Comparison of ENCODE assay signal across 8 cellular contexts in genomic region chr1:11012260-11013159, GRCh38. TPM values are rescaled to one million over a fixed set of nuclear protein-coding genes. Genes with fewer than 3 reads are reported as not detected.
DNase-seq lines count a peak whose midpoint lies in the region; ATAC-seq, FAIRE-seq and TF ChIP-seq lines count a peak whose summit lies in the region.

Gene TARDBP, plus strand, starts transcription at chr1:11012654. Its CDS starts 1,074 bp downstream, at chr1:11013728.

- H3K4me3 ChIP-seq in DOHH2 (ENCODE audit: low read length) (peak within 1 kb of the TSS; percentile 93), GM23248 (peak within 1 kb of the TSS; percentile 91), Karpas-422 (ENCODE audit: low read length) (peak within 1 kb of the TSS; percentile 77)
- peak within 1 kb of the TSS; percentile 74 for H3K4me3 ChIP-seq in naive thymus-derived CD4-positive, alpha-beta T cell (ENCODE audit: low read length)

- CTCF ChIA-PET in naive thymus-derived CD4-positive, alpha-beta T cell (lab: Charles Lee): interaction anchor here (0.9 to 1.1 kb wide), 3 partner anchors 18 to 517 kb away, joined by 3 to 4 read pairs (median 3); no protein-coding TSS in a partner anchor

- 0 to 2% methylated on average over 70 to 71 of the region's 94 CpGs for WGBS in GM23248 (ENCODE audit: low coverage in 1 of 2, low lambda C conversion rate in 2 of 2, missing lambda C conversion rate in 2 of 2), 2 experiments

- H3F3A ChIP-seq in DOHH2 (ENCODE audit: control insufficient read depth, insufficient read depth): peaks cover 4% of the 10 kb centered on the region
- H3F3A ChIP-seq in GM23248 (ENCODE audit: insufficient read depth): peaks cover 23% of the 10 kb centered on the region; the same call in 1 of the 2 replicates

- intact Hi-C loops in activated T-helper 1 cell treated with anti-CD3 and anti-CD28 coated beads, Interleukin-12 subunit alpha, Interleukin-12 subunit beta, Interleukin-2, Interleukin-4 antibody, amounts not matched to agents 30 ng/mL and 10 ng/mL and 1 ng/mL, durations not matched to agents 14 hours and 24 hours and 36 hours (cut with micrococcal nuclease): loop anchor here (1.0 kb wide), 5 partner anchors 48 to 518 kb away; partner anchors contain the start of genes EXOSC10, SRM and UBIAD1
- intact Hi-C loops in naive thymus-derived CD4-positive, alpha-beta T cell (cut with micrococcal nuclease): loop anchor here (1.0 to 10.0 kb wide), 11 partner anchors 48 to 1100 kb away; partner anchors contain the start of genes CTNNBIP1 (in 2 of the 2), DFFA (in 2 of the 2), EXOSC10 (in 2 of the 2) and SRM (in 2 of the 2)

- peak within 1 kb of the TSS; percentile 98 for H3K9ac ChIP-seq in GM23248
- peak within 1 kb of the TSS; percentile 93 for H3K9ac ChIP-seq in Karpas-422 (ENCODE audit: low read length)

- DNase-seq in GM23248 (peak; percentile 95), Karpas-422 (peak; percentile 96), RCC 7860 (ENCODE audit: low spot score) (peak; percentile 80), fibroblast of gingiva (ENCODE audit: low read depth) (peak; percentile 87)
- peak; percentile 88 for DNase-seq in activated T-helper 1 cell treated with anti-CD3 and anti-CD28 coated beads, Interleukin-12 subunit alpha, Interleukin-12 subunit beta, Interleukin-2, Interleukin-4 antibody, amounts not matched to agents 30 ng/mL and 10 ng/mL and 1 ng/mL, durations not matched to agents 14 hours and 24 hours and 36 hours (ENCODE audit: low spot score)
- peak; percentile 88 to 95 (median 93) for DNase-seq in naive thymus-derived CD4-positive, alpha-beta T cell

- H3K27ac Mint-ChIP-seq in activated T-helper 1 cell treated with anti-CD3 and anti-CD28 coated beads, Interleukin-12 subunit alpha, Interleukin-12 subunit beta, Interleukin-2, Interleukin-4 antibody, amounts not matched to agents 30 ng/mL and 10 ng/mL and 1 ng/mL, durations not matched to agents 14 hours and 24 hours and 36 hours: peak within 1 kb of the TSS; percentile 98
- H3K27ac Mint-ChIP-seq in naive thymus-derived CD4-positive, alpha-beta T cell: peak within 1 kb of the TSS; percentile 95 to 98 (median 98)
- H3K27ac Mint-ChIP-seq in stimulated activated memory B cell treated with anti-CD40 and anti-IgM and Interleukin-4, amounts not matched to agents 10 μg/mL and 1 μg/mL and 100 μg/mL, for 72 hours: peak within 1 kb of the TSS; percentile 100

- H3K9me2 ChIP-seq in DOHH2 (replicated peaks; ENCODE audit: control insufficient read depth, low read length) (no peaks in the 10 kb centered on the region), GM23248 (ENCODE audit: insufficient read depth) (no peaks in the 10 kb centered on the region), Karpas-422 (replicated peaks; ENCODE audit: insufficient read depth, low read length) (no peaks in the 10 kb centered on the region)

- H3K36me3 Mint-ChIP-seq in activated T-helper 1 cell treated with anti-CD3 and anti-CD28 coated beads, Interleukin-12 subunit alpha, Interleukin-12 subunit beta, Interleukin-2, Interleukin-4 antibody, amounts not matched to agents 30 ng/mL and 10 ng/mL and 1 ng/mL, durations not matched to agents 14 hours and 24 hours and 36 hours (ENCODE audit: low read depth): peaks cover 28% of the 10 kb centered on the region
- peaks cover 0 to 22% (median 15%) of the 10 kb centered on the region in 5 donors for H3K36me3 Mint-ChIP-seq in naive thymus-derived CD4-positive, alpha-beta T cell
- H3K36me3 Mint-ChIP-seq in stimulated activated memory B cell treated with anti-CD40 and anti-IgM and Interleukin-4, amounts not matched to agents 10 μg/mL and 1 μg/mL and 100 μg/mL, for 72 hours: peaks cover 24% of the 10 kb centered on the region

- TF ChIP-seq CTCF in DOHH2 (IDR thresholded peaks at IDR 0.05; ENCODE audit: low read depth, low read length, poor library complexity, severe bottlenecking): no peak

- H3K4me1 ChIP-seq in DOHH2 (ENCODE audit: control insufficient read depth, low read length) (peaks cover 23% of the 10 kb centered on the region), GM23248 (ENCODE audit: insufficient read depth) (peaks cover 15% of the 10 kb centered on the region), Karpas-422 (ENCODE audit: low read length) (peaks cover 18% of the 10 kb centered on the region)
- H3K4me1 ChIP-seq in naive thymus-derived CD4-positive, alpha-beta T cell (ENCODE audit: control insufficient read depth in 2 of 2, insufficient read depth in 2 of 2, low read length in 2 of 2): peaks cover 19 to 24% of the 10 kb centered on the region in 2 donors

- peak within 1 kb of the TSS; percentile 91 for H2AFZ ChIP-seq in GM23248
- H2AFZ ChIP-seq in Karpas-422 (ENCODE audit: low read length): peak within 1 kb of the TSS; percentile 93

- in situ Hi-C loops in GM23248 (cut with MboI): no loop called here

- H3K4me1 Mint-ChIP-seq in activated T-helper 1 cell treated with anti-CD3 and anti-CD28 coated beads, Interleukin-12 subunit alpha, Interleukin-12 subunit beta, Interleukin-2, Interleukin-4 antibody, amounts not matched to agents 30 ng/mL and 10 ng/mL and 1 ng/mL, durations not matched to agents 14 hours and 24 hours and 36 hours (ENCODE audit: low read depth): peaks cover 18% of the 10 kb centered on the region
- peaks cover 15 to 36% (median 26%) of the 10 kb centered on the region in 7 donors for H3K4me1 Mint-ChIP-seq in naive thymus-derived CD4-positive, alpha-beta T cell
- H3K4me1 Mint-ChIP-seq in stimulated activated memory B cell treated with anti-CD40 and anti-IgM and Interleukin-4, amounts not matched to agents 10 μg/mL and 1 μg/mL and 100 μg/mL, for 72 hours: peaks cover 23% of the 10 kb centered on the region

- peak within 1 kb of the TSS; percentile 62 for H3K27ac ChIP-seq in DOHH2 (ENCODE audit: low read depth, low read length)
- peak within 1 kb of the TSS; percentile 92 for H3K27ac ChIP-seq in GM23248
- H3K27ac ChIP-seq in Karpas-422 (ENCODE audit: low read length): peak within 1 kb of the TSS; percentile 74
- peak within 1 kb of the TSS; percentile 94 for H3K27ac ChIP-seq in naive thymus-derived CD4-positive, alpha-beta T cell (ENCODE audit: low read depth, low read length)

- peak; percentile 95 for ATAC-seq in naive thymus-derived CD4-positive, alpha-beta T cell
- ATAC-seq in stimulated activated memory B cell treated with anti-CD40 and anti-IgM and Interleukin-4, amounts not matched to agents 10 μg/mL and 1 μg/mL and 100 μg/mL, for 72 hours: peak; percentile 95

- H4K20me1 ChIP-seq in DOHH2 (ENCODE audit: control insufficient read depth, insufficient read depth, low read depth, low read length) (peaks cover 28% of the 10 kb centered on the region), GM23248 (ENCODE audit: insufficient read depth) (peaks cover 26% of the 10 kb centered on the region), Karpas-422 (ENCODE audit: insufficient read depth, low read depth, low read length) (peaks cover 34% of the 10 kb centered on the region)

- no peak for FAIRE-seq in RCC 7860 (lab: Jason Lieb, UNC)

- peaks cover 46% of the 10 kb centered on the region for H3K36me3 ChIP-seq in DOHH2 (ENCODE audit: control insufficient read depth, low read length)
- peaks cover 36% of the 10 kb centered on the region for H3K36me3 ChIP-seq in GM23248 (ENCODE audit: low read depth)
- H3K36me3 ChIP-seq in Karpas-422 (ENCODE audit: insufficient read depth, low read length): peaks cover 34% of the 10 kb centered on the region
- H3K36me3 ChIP-seq in naive thymus-derived CD4-positive, alpha-beta T cell (ENCODE audit: control insufficient read depth in 2 of 3, insufficient read depth in 3 of 3, low read length in 3 of 3): peaks cover 16 to 42% (median 16%) of the 10 kb centered on the region in 3 experiments

- H3K4me2 ChIP-seq in DOHH2 (ENCODE audit: low read length) (peak within 1 kb of the TSS; percentile 75), GM23248 (ENCODE audit: unreplicated experiment) (peak within 1 kb of the TSS; percentile 94), Karpas-422 (ENCODE audit: low read depth, low read length, poor library complexity, severe bottlenecking) (peak within 1 kb of the TSS; percentile 97)

- H3K9me3 ChIP-seq in DOHH2 (ENCODE audit: control insufficient read depth, insufficient read depth, low read length) (no peaks in the 10 kb centered on the region), GM23248 (ENCODE audit: low read depth) (no peaks in the 10 kb centered on the region), Karpas-422 (ENCODE audit: low read length) (no peaks in the 10 kb centered on the region)
- H3K9me3 ChIP-seq in naive thymus-derived CD4-positive, alpha-beta T cell (ENCODE audit: control insufficient read depth in 2 of 3, low read length in 3 of 3): no peaks in the 10 kb centered on the region

- POLR2A ChIA-PET in naive thymus-derived CD4-positive, alpha-beta T cell (lab: Charles Lee): interaction anchor here (0.9 to 1.6 kb wide), 13 partner anchors 25 to 1114 kb away, joined by 3 to 12 read pairs (median 4); partner anchors contain the start of genes EXOSC10, MTOR and SRM

- no peaks in the 10 kb centered on the region for H3K27me3 Mint-ChIP-seq in activated T-helper 1 cell treated with anti-CD3 and anti-CD28 coated beads, Interleukin-12 subunit alpha, Interleukin-12 subunit beta, Interleukin-2, Interleukin-4 antibody, amounts not matched to agents 30 ng/mL and 10 ng/mL and 1 ng/mL, durations not matched to agents 14 hours and 24 hours and 36 hours (ENCODE audit: insufficient read depth)
- no peaks in the 10 kb centered on the region for H3K27me3 Mint-ChIP-seq in naive thymus-derived CD4-positive, alpha-beta T cell
- H3K27me3 Mint-ChIP-seq in stimulated activated memory B cell treated with anti-CD40 and anti-IgM and Interleukin-4, amounts not matched to agents 10 μg/mL and 1 μg/mL and 100 μg/mL, for 72 hours: no peaks in the 10 kb centered on the region

- H3K79me2 ChIP-seq in DOHH2 (ENCODE audit: control insufficient read depth, low read length): peaks cover 48% of the 10 kb centered on the region
- peaks cover 50% of the 10 kb centered on the region for H3K79me2 ChIP-seq in GM23248 (ENCODE audit: insufficient read depth)
- peaks cover 38% of the 10 kb centered on the region for H3K79me2 ChIP-seq in Karpas-422 (ENCODE audit: low read length)

- H3K27me3 ChIP-seq in DOHH2 (ENCODE audit: control insufficient read depth, low read length) (no peaks in the 10 kb centered on the region), GM23248 (replicated peaks; ENCODE audit: insufficient read depth) (no peaks in the 10 kb centered on the region), Karpas-422 (ENCODE audit: low read length) (no peaks in the 10 kb centered on the region)
- no peaks in the 10 kb centered on the region for H3K27me3 ChIP-seq in naive thymus-derived CD4-positive, alpha-beta T cell (ENCODE audit: control insufficient read depth in 2 of 2, insufficient read depth in 2 of 2, low read length in 2 of 2)

- peak within 1 kb of the TSS; percentile 94 for H3K4me3 Mint-ChIP-seq in activated T-helper 1 cell treated with anti-CD3 and anti-CD28 coated beads, Interleukin-12 subunit alpha, Interleukin-12 subunit beta, Interleukin-2, Interleukin-4 antibody, amounts not matched to agents 30 ng/mL and 10 ng/mL and 1 ng/mL, durations not matched to agents 14 hours and 24 hours and 36 hours
- H3K4me3 Mint-ChIP-seq in naive thymus-derived CD4-positive, alpha-beta T cell: peak within 1 kb of the TSS; percentile 86 to 96 (median 93)
- peak within 1 kb of the TSS; percentile 93 for H3K4me3 Mint-ChIP-seq in stimulated activated memory B cell treated with anti-CD40 and anti-IgM and Interleukin-4, amounts not matched to agents 10 μg/mL and 1 μg/mL and 100 μg/mL, for 72 hours

- H3K9me3 Mint-ChIP-seq in activated T-helper 1 cell treated with anti-CD3 and anti-CD28 coated beads, Interleukin-12 subunit alpha, Interleukin-12 subunit beta, Interleukin-2, Interleukin-4 antibody, amounts not matched to agents 30 ng/mL and 10 ng/mL and 1 ng/mL, durations not matched to agents 14 hours and 24 hours and 36 hours: no peaks in the 10 kb centered on the region
- no peaks in the 10 kb centered on the region for H3K9me3 Mint-ChIP-seq in naive thymus-derived CD4-positive, alpha-beta T cell
- H3K9me3 Mint-ChIP-seq in stimulated activated memory B cell treated with anti-CD40 and anti-IgM and Interleukin-4, amounts not matched to agents 10 μg/mL and 1 μg/mL and 100 μg/mL, for 72 hours: no peaks in the 10 kb centered on the region

RNA-seq across cellular contexts. Expression of gene TARDBP, which starts in this region (rescaled TPM):
- 36.0 and 50.0 TPM in 2 replicates for total RNA-seq in GM23248 (2014; rRNA removed; shearing (Covaris generic))
- polyA plus RNA-seq in GM23248 (2016; fragmentation: Nextera tagmentation; extraction: Ambion mirVana): 128 TPM in 2 replicates
- 63.8 and 98.8 TPM in 2 replicates for total RNA-seq in Karpas-422 (2014; rRNA removed; shearing (Covaris generic); ENCODE audit: low replicate concordance)
- 197 TPM in 2 replicates for total RNA-seq in activated T-helper 1 cell treated with anti-CD3 and anti-CD28 coated beads, Interleukin-12 subunit alpha, Interleukin-12 subunit beta, Interleukin-2, Interleukin-4 antibody, amounts not matched to agents 30 ng/mL and 10 ng/mL and 1 ng/mL, durations not matched to agents 14 hours and 24 hours and 36 hours
- 100 to 1,000 TPM; 114 to 196 (median 174) TPM for total RNA-seq in naive thymus-derived CD4-positive, alpha-beta T cell
- polyA plus RNA-seq in naive thymus-derived CD4-positive, alpha-beta T cell: 10 to 100 TPM; 55.0 to 80.4 TPM

Comparison
In these comparisons a context has a peak if more than half of its experiments do, and no peak if none do; other contexts are left out.
1. Peak in every context shown above with its lines: DNase-seq, ATAC-seq, H3K4me3 ChIP-seq and H3K27ac ChIP-seq.